ENCODE assay signal across 13 cellular contexts in genomic region chr1:194227157-194227556, GRCh38.
"Had no signal": no experiment of that assay in that cellular context is flagged by ENCODE, and none has a peak within 500 bp of the region (broad histone marks: within the 10 kb centered on the region; RNA-seq: fewer than 3 reads in every experiment).

No MANE protein-coding gene starts in this region.

- DNase-seq: activated CD4-positive, alpha-beta T cell treated with anti-CD3 and anti-CD28 coated beads, Interleukin-2, amount 50 U/mL, for 4 hours; activated effector memory CD4-positive, alpha-beta T cell treated with anti-CD3 and anti-CD28 coated beads, Interleukin-2, amount 50 U/mL, for 16 hours; activated T-cell treated with anti-CD3 and anti-CD28 coated beads, Interleukin-2, amount 50 U/mL, for 1 hour; amygdala; kidney; ovary; stimulated activated CD4-positive, alpha-beta T cell treated with anti-CD3 and anti-CD28 coated beads, Interleukin-12 subunit alpha, Interleukin-12 subunit beta, amount 100 ng/mL, for 4 hours; stimulated activated CD4-positive, alpha-beta T cell treated with anti-CD3 and anti-CD28 coated beads, Interleukin-2, amount 100 ng/mL, for 48 hours; stimulated activated CD8-positive, alpha-beta memory T cell treated with anti-CD3 and anti-CD28 coated beads, Interleukin-4, amount 100 ng/mL, for 48 hours; stimulated activated naive CD8-positive, alpha-beta T cell treated with anti-CD3 and anti-CD28 coated beads, Interleukin-15, Interleukin-2, amounts not matched to agents 100 U/mL and 50 U/mL, for 24 hours had no signal

- H3K36me3 ChIP-seq: ovary, suprapubic skin had no signal

- H3K4me1 ChIP-seq: suprapubic skin had no signal

- H3K27ac ChIP-seq: ovary, suprapubic skin had no signal

- H3K4me3 ChIP-seq: ovary, suprapubic skin had no signal

- ATAC-seq: activated CD4-positive, CD25-positive, alpha-beta regulatory T cell treated with anti-CD3 and anti-CD28 coated beads, Interleukin-2, amount 50 U/mL, for 24 hours; stimulated activated naive CD8-positive, alpha-beta T cell treated with anti-CD3 and anti-CD28 coated beads, Interleukin-15, Interleukin-2, amounts not matched to agents 100 U/mL and 50 U/mL, for 24 hours had no signal

- H3K9me3 ChIP-seq: ovary, suprapubic skin had no signal

- FAIRE-seq: frontal cortex, kidney had no signal

- H3K27me3 ChIP-seq: ovary, suprapubic skin had no signal
